8 cellular contexts compared by ENCODE assay signal in the genomic region with DNA sequence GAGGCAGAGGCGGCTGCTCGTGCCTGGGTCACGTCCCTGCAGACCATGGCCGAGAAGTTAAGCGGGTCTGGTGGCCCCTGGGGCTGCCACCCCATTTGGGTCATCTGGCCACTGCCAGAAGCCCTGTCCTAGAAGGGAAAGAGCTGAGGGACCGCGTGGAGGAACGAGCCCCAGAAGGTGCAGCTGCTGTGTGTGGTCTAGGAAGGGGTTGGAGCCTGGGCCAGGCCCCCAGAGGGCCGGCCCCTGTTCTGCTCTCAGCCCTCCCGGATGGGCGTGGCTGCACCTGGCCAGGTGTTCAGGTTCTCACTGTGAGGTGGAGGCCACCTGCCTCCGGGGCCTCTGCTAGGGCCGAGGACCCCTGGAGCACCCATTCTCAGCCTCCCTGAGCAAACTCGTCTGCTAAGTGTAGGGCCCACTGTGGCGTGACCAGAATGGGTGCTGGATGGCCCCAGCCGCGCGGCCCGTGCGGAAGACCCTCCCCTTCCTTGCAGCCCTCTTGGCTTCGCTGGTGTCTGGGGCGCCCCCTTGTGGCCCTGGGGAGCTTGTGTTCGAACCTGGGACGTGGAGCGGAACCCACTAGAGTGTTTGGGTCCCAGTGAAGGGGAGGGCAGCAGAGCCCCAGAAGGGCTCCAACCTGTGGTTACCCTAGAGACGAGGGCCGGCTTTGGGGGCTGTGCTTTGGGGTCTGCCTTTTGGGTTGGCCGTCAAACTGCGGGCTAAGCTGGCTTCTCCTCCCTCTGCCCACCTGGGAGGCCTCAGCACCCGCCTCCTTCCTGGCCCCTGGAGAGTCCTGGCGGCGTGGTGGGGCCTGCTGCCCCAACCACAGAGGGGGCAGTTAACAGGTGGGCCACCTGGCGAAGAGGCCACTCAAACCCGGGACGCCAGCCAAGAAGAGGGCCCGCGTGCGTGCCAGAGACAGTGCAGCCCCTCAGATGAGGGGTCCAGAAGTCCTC. TPM values are rescaled to one million over a fixed set of nuclear protein-coding genes. Genes with fewer than 3 reads are reported as not detected.
DNase-seq lines count a peak whose midpoint lies in the region; ATAC-seq and TF ChIP-seq lines count a peak whose summit lies in the region.

No MANE protein-coding gene starts in this region.

- no peaks in the 10 kb centered on the region for H3K27me3 ChIP-seq in ACC112 (ENCODE audit: insufficient read depth, low read length)

- H2AFZ ChIP-seq in ACC112 (ENCODE audit: low read length, unreplicated experiment) = no peak overlapping the region

- POLR2A ChIA-PET in activated B cell treated with CpG ODN at 0.5 μM for 24 hours (lab: Charles Lee) = interaction anchor here (1.8 kb wide), 1 partner anchor 146 kb away, joined by 7 read pairs; no protein-coding TSS in a partner anchor

- H3K36me3 ChIP-seq in ACC112 (ENCODE audit: insufficient read depth, low read length) = no peaks in the 10 kb centered on the region

- H3K4me1 ChIP-seq in ACC112 (ENCODE audit: control insufficient read depth, insufficient read depth, low read length, unreplicated experiment) = no peaks in the 10 kb centered on the region

- peaks cover 14% of the 10 kb centered on the region for H3K36me3 Mint-ChIP-seq in activated B cell treated with CpG ODN at 0.5 μM for 24 hours (ENCODE audit: low read depth)

- intact Hi-C loops in activated B cell treated with CpG ODN at 0.5 μM for 24 hours (cut with micrococcal nuclease) = loop anchor here (1.0 kb wide), 4 partner anchors 53 to 407 kb away; partner anchors contain the start of gene FBRSL1

- H3K27ac ChIP-seq in ACC112 (ENCODE audit: low read depth, low read length) = no peak overlapping the region

- H3K27me3 Mint-ChIP-seq in activated B cell treated with CpG ODN at 0.5 μM for 24 hours = no peaks in the 10 kb centered on the region

- TF ChIP-seq CTCF in GM20000 (IDR thresholded peaks at IDR 0.05; ENCODE audit: extremely low read depth, missing control alignments) = peak; percentile 44
- TF ChIP-seq CTCF in activated B cell treated with CpG ODN at 0.5 μM for 24 hours (IDR thresholded peaks at IDR 0.05) = peak; percentile 35

- H3K79me2 ChIP-seq in ACC112 (ENCODE audit: control insufficient read depth, insufficient read depth, low read length, unreplicated experiment) = peaks cover 8% of the 10 kb centered on the region

- H3K4me1 Mint-ChIP-seq in activated B cell treated with CpG ODN at 0.5 μM for 24 hours = peaks cover 21% of the 10 kb centered on the region

- no peak overlapping the region for H3K27ac Mint-ChIP-seq in activated B cell treated with CpG ODN at 0.5 μM for 24 hours

- DNase-seq in GM20000 (ENCODE audit: low spot score) = peak; percentile 93
- peak; percentile 88 for DNase-seq in NCI-H2171 treated with DMSO at 0.1 percent for 48 hours (lab: John Stamatoyannopoulos, UW)
- peak; percentile 75 for DNase-seq in activated B cell treated with CpG ODN at 0.5 μM for 24 hours
- DNase-seq in cerebellar cortex (ENCODE audit: low spot score) = peak; percentile 60
- no peak for DNase-seq in left lobe of liver (ENCODE audit: low spot score)
- DNase-seq in stimulated activated CD4-positive, alpha-beta T cell treated with anti-CD3 and anti-CD28 coated beads, TNF-alpha, amount 100 ng/mL, for 48 hours (ENCODE audit: low read depth in 3 of 3) = peak; percentile 57 to 81 (median 63)
- no peak for DNase-seq in cerebellum (ENCODE audit: low spot score)

- CTCF ChIA-PET in activated B cell treated with CpG ODN at 0.5 μM for 24 hours (lab: Charles Lee) = interaction anchor here (0.9 to 2.9 kb wide), 4 partner anchors 38 to 408 kb away, joined by 4 to 39 read pairs (median 8); no protein-coding TSS in a partner anchor

- ATAC-seq in activated B cell treated with CpG ODN at 0.5 μM for 24 hours (ENCODE audit: low read depth) (peak; percentile 69), left lobe of liver (peak; percentile 11)

- peak overlapping the region; percentile 88 for H3K4me3 ChIP-seq in ACC112 (ENCODE audit: low read depth, low read length)

- no peaks in the 10 kb centered on the region for H3K9me3 Mint-ChIP-seq in activated B cell treated with CpG ODN at 0.5 μM for 24 hours

- H3K4me3 Mint-ChIP-seq in activated B cell treated with CpG ODN at 0.5 μM for 24 hours = peak overlapping the region; percentile 77

RNA-seq across cellular contexts. Expression of gene LRCOL1, which starts 49.3 kb away (rescaled TPM):
- total RNA-seq in activated B cell treated with CpG ODN at 0.5 μM for 24 hours (not detected in 2 replicates), left lobe of liver (9.2 TPM), cerebellum (not detected)

RNA-seq across cellular contexts. Expression of gene P2RX2, which starts 57.5 kb away (rescaled TPM):
- not detected in 2 replicates for total RNA-seq in activated B cell treated with CpG ODN at 0.5 μM for 24 hours
- total RNA-seq in left lobe of liver = not detected
- total RNA-seq in cerebellum = not detected

Comparison
In these comparisons a context has a peak if more than half of its experiments do, and no peak if none do; other contexts are left out.
1. DNase-seq: peak in GM20000 (single experiment), NCI-H2171 treated with DMSO at 0.1 percent for 48 hours (single experiment), activated B cell treated with CpG ODN at 0.5 μM for 24 hours (single experiment), cerebellar cortex (single experiment) and stimulated activated CD4-positive, alpha-beta T cell treated with anti-CD3 and anti-CD28 coated beads, TNF-alpha, amount 100 ng/mL, for 48 hours (3 of 3); none in left lobe of liver (single experiment) and cerebellum (single experiment).